Comparison of ENCODE assay signal across 7 cellular contexts in the genomic region with DNA sequence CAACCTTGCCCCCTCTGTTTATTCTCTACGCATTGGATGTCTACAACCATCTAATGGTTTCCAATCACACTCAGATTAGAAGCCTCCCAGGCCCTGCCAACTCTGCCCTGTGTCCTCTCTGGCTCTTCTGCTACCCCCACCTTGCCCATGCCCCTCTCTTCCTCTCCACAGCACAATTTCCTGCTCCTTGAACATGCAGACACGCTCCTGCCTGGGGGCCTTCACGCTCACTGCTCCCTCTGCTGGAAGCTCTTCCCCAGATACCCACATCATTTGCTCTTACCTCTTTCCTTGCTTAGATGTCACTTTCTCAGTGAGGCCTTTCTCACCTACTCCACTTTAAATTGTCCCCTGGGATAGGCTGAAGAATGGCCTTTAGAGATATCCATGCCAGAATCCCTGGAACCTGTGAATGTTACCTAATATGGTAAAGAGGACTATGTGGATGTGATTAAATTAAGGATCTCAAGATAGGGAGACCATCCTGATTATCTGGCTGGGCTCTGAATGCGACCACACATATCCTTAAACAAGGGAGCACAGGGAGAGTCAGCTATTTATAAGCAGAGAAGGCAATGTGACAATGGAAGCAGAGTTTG. TPM values are rescaled to one million over a fixed set of nuclear protein-coding genes. Genes with fewer than 3 reads are reported as not detected.
DNase-seq lines count a peak whose midpoint lies in the region; ATAC-seq and TF ChIP-seq lines count a peak whose summit lies in the region.

No MANE protein-coding gene starts in this region.

- H3K27ac ChIP-seq in DND-41 (ENCODE audit: low read length) = no peak overlapping the region
- no peak overlapping the region for H3K27ac ChIP-seq in HEK293 (ENCODE audit: extremely low read depth, low read depth, low read length)
- no peak overlapping the region for H3K27ac ChIP-seq in hepatocyte

- no peaks in the 10 kb centered on the region for H3K9me2 ChIP-seq in hepatocyte (replicated peaks; ENCODE audit: insufficient read depth)

- H3K4me3 ChIP-seq in DND-41 (ENCODE audit: low read depth in 1 of 2, low read length in 2 of 2) (no peak overlapping the region), HEK293 (ENCODE audit: low read depth, low read length) (no peak overlapping the region), hepatocyte (no peak overlapping the region)

- POLR2A ChIA-PET in HEK293 (lab: Yijun Ruan, JAX) = no interaction called here

- no peaks in the 10 kb centered on the region for H3K36me3 ChIP-seq in DND-41 (ENCODE audit: insufficient read depth, low read length)
- no peaks in the 10 kb centered on the region for H3K36me3 ChIP-seq in HEK293 (ENCODE audit: control insufficient read depth in 2 of 2, insufficient read depth in 1 of 2, low read length in 2 of 2)
- no peaks in the 10 kb centered on the region for H3K36me3 ChIP-seq in hepatocyte (replicated peaks; ENCODE audit: insufficient read depth, low read depth)

- H4K20me1 ChIP-seq in DND-41 (ENCODE audit: insufficient read depth, low read length) (no peaks in the 10 kb centered on the region), hepatocyte (ENCODE audit: insufficient read depth, poor library complexity, severe bottlenecking) (no peaks in the 10 kb centered on the region)

- H3K9me3 ChIP-seq in DND-41 (ENCODE audit: insufficient read depth, low read length, severe bottlenecking) = no peaks in the 10 kb centered on the region
- H3K9me3 ChIP-seq in HEK293 (ENCODE audit: control insufficient read depth, insufficient read depth, low read depth, low read length) = no peaks in the 10 kb centered on the region
- no peaks in the 10 kb centered on the region for H3K9me3 ChIP-seq in hepatocyte (ENCODE audit: low read depth)

- no peak overlapping the region for H3K9ac ChIP-seq in DND-41 (ENCODE audit: low read depth, low read length)

- CTCF ChIA-PET in HEK293 (lab: Yijun Ruan, JAX) = interaction anchor here (0.6 to 1.3 kb wide), 3 partner anchors 14 to 1229 kb away, joined by 3 to 8 read pairs (median 4); no protein-coding TSS in a partner anchor

- WGBS in hepatocyte (ENCODE audit: low lambda C conversion rate, missing lambda C conversion rate) = 54% methylated on average over 4 of the region's 4 CpGs

- no peaks in the 10 kb centered on the region for H3K79me2 ChIP-seq in DND-41 (ENCODE audit: insufficient read depth, low read length)
- H3K79me2 ChIP-seq in hepatocyte = no peaks in the 10 kb centered on the region

- H3K4me2 ChIP-seq in DND-41 (ENCODE audit: insufficient read depth, low read length) (no peak overlapping the region), hepatocyte (no peak overlapping the region)

- peak; percentile 83 for ATAC-seq in DND-41 (ENCODE audit: insufficient read depth, low read depth)
- ATAC-seq in GM21360 (IDR thresholded peaks at IDR 0.05; ENCODE audit: unreplicated experiment) = no peak
- ATAC-seq in GM21619 (IDR thresholded peaks at IDR 0.05; ENCODE audit: unreplicated experiment) = no peak

- H3K27me3 ChIP-seq in DND-41 (ENCODE audit: insufficient read depth, low read length, poor library complexity) (peaks cover 8% of the 10 kb centered on the region), hepatocyte (no peaks in the 10 kb centered on the region)

- TF ChIP-seq CTCF in DND-41 (IDR thresholded peaks at IDR 0.05; ENCODE audit: borderline replicate concordance, extremely low read depth, low read length, poor library complexity, severe bottlenecking) = peak; percentile 65
- peak; percentile 43; the same call in 1 of the 2 replicates for TF ChIP-seq CTCF in HEK293 (tag by site-specific recombination; IDR thresholded peaks at IDR 0.05)
- peak; percentile 55 for TF ChIP-seq CTCF in hepatocyte (IDR thresholded peaks at IDR 0.05; ENCODE audit: poor library complexity)

- DNase-seq in DND-41 = peak; percentile 43
- peak; percentile 33 for DNase-seq in SKM-1 (lab: John Stamatoyannopoulos, UW; ENCODE audit: unreplicated experiment)
- DNase-seq in hepatocyte (ENCODE audit: low spot score) = peak; percentile 63
- DNase-seq in T-helper 9 cell = no peak

- H2AFZ ChIP-seq in DND-41 (ENCODE audit: low read depth, low read length) (no peak overlapping the region), hepatocyte (no peak overlapping the region)

- H3K4me1 ChIP-seq in DND-41 (ENCODE audit: insufficient read depth, low read length) = no peaks in the 10 kb centered on the region
- H3K4me1 ChIP-seq in HEK293 (ENCODE audit: control insufficient read depth, insufficient read depth, low read length) = no peaks in the 10 kb centered on the region
- H3K4me1 ChIP-seq in hepatocyte (ENCODE audit: insufficient read depth) = no peaks in the 10 kb centered on the region

TF ChIP-seq in HEK293, 187 proteins besides CTCF, POLR2A, EP300 and RAD21:
- TF ChIP-seq, protein P1, sequence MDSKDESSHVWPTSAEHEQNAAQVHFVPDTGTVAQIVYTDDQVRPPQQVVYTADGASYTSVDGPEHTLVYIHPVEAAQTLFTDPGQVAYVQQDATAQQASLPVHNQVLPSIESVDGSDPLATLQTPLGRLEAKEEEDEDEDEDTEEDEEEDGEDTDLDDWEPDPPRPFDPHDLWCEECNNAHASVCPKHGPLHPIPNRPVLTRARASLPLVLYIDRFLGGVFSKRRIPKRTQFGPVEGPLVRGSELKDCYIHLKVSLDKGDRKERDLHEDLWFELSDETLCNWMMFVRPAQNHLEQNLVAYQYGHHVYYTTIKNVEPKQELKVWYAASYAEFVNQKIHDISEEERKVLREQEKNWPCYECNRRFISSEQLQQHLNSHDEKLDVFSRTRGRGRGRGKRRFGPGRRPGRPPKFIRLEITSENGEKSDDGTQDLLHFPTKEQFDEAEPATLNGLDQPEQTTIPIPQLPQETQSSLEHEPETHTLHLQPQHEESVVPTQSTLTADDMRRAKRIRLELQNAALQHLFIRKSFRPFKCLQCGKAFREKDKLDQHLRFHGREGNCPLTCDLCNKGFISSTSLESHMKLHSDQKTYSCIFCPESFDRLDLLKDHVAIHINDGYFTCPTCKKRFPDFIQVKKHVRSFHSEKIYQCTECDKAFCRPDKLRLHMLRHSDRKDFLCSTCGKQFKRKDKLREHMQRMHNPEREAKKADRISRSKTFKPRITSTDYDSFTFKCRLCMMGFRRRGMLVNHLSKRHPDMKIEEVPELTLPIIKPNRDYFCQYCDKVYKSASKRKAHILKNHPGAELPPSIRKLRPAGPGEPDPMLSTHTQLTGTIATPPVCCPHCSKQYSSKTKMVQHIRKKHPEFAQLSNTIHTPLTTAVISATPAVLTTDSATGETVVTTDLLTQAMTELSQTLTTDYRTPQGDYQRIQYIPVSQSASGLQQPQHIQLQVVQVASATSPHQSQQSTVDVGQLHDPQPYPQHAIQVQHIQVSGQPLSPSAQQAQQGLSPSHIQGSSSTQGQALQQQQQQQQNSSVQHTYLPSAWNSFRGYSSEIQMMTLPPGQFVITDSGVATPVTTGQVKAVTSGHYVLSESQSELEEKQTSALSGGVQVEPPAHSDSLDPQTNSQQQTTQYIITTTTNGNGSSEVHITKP (tag by site-specific recombination; IDR thresholded peaks at IDR 0.05) = no peak
- TF ChIP-seq ZNF214 (tag by site-specific recombination; IDR thresholded peaks at IDR 0.05; ENCODE audit: borderline replicate concordance) (no peak), ZNF324 (tag by site-specific recombination; IDR thresholded peaks at IDR 0.05) (no peak), KLF10 (tag by site-specific recombination; IDR thresholded peaks at IDR 0.05) (no peak), SP7 (tag by site-specific recombination; IDR thresholded peaks at IDR 0.05) (no peak), ZNF2 (tag by site-specific recombination; IDR thresholded peaks at IDR 0.05) (no peak), ZFP37 (tag by site-specific recombination; IDR thresholded peaks at IDR 0.05) (no peak), ZNF596 (tag by site-specific recombination; IDR thresholded peaks at IDR 0.05) (no peak), ZNF175 (tag by site-specific recombination; IDR thresholded peaks at IDR 0.05) (no peak), SCRT1 (tag by site-specific recombination; IDR thresholded peaks at IDR 0.05; ENCODE audit: borderline replicate concordance) (no peak), KLF1 (tag by site-specific recombination; IDR thresholded peaks at IDR 0.05) (no peak), ZSCAN16 (tag by site-specific recombination; IDR thresholded peaks at IDR 0.05) (no peak)
- TF ChIP-seq, protein P2, sequence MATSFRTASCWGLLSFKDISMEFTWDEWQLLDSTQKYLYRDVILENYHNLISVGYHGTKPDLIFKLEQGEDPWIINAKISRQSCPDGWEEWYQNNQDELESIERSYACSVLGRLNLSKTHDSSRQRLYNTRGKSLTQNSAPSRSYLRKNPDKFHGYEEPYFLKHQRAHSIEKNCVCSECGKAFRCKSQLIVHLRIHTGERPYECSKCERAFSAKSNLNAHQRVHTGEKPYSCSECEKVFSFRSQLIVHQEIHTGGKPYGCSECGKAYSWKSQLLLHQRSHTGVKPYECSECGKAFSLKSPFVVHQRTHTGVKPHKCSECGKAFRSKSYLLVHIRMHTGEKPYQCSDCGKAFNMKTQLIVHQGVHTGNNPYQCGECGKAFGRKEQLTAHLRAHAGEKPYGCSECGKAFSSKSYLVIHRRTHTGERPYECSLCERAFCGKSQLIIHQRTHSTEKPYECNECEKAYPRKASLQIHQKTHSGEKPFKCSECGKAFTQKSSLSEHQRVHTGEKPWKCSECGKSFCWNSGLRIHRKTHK (tag by site-specific recombination; IDR thresholded peaks at IDR 0.05) = no peak
- TF ChIP-seq, protein P3, sequence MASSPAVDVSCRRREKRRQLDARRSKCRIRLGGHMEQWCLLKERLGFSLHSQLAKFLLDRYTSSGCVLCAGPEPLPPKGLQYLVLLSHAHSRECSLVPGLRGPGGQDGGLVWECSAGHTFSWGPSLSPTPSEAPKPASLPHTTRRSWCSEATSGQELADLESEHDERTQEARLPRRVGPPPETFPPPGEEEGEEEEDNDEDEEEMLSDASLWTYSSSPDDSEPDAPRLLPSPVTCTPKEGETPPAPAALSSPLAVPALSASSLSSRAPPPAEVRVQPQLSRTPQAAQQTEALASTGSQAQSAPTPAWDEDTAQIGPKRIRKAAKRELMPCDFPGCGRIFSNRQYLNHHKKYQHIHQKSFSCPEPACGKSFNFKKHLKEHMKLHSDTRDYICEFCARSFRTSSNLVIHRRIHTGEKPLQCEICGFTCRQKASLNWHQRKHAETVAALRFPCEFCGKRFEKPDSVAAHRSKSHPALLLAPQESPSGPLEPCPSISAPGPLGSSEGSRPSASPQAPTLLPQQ (tag by site-specific recombination; IDR thresholded peaks at IDR 0.05) = no peak

RNA-seq across cellular contexts. Expression of a gene that starts 9.9 kb away (rescaled TPM):
- 0.76 and 1.6 TPM in 2 replicates for total RNA-seq in hepatocyte
- polyA plus RNA-seq in hepatocyte = 0.21 and 0.53 TPM in 2 replicates
